8 cellular contexts compared by ENCODE assay signal in the genomic region with DNA sequence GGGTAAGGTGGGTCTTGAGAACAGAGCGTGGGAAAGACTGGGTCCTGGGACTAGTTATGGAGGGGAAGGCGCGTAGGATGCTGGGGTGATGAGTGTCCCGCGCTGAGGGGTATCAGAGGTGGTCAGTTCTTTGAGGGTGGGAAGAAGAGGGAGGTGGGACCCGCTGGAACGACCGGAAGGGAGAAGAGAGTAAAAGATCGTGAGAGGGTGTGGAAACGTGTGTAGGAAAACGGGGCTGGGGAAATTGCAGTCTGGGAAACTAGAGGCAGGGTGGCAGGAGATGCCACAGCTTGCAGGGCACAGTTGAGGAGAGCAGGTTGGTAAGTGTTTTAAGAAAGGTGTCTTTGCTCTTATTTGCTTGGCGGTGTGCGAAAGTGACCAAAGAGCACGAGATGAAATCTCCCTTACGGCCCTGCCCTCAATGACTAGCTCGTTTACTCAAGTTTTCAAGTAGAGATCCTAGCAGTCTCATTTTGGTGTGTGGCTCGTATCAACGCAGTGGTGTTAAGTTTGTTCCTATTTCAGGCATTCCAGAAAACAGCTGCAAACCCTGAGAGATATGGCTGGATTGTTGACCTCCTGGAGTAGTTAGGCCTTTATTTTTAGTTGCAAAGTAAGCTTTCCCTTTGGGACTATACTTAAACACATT. TPM values are rescaled to one million over a fixed set of nuclear protein-coding genes. Genes with fewer than 3 reads are reported as not detected.
DNase-seq lines count a peak whose midpoint lies in the region; ATAC-seq and TF ChIP-seq lines count a peak whose summit lies in the region.

No MANE protein-coding gene starts in this region.

- no peak for TF ChIP-seq POLR2A in Peyer's patch (IDR thresholded peaks at IDR 0.05)

- H3K27ac ChIP-seq in Peyer's patch: peak overlapping the region; percentile 75 to 96 (median 78)
- peak overlapping the region; percentile 96 for H3K27ac ChIP-seq in mesenchymal stem cell (ENCODE audit: low read length, poor library complexity, severe bottlenecking)
- H3K27ac ChIP-seq in urinary bladder (ENCODE audit: low read depth): peak overlapping the region; percentile 79

- in situ Hi-C loops in G401 (cut with HindIII; ENCODE audit: low sequenced_read_pairs): no loop called here

- H3K9me3 ChIP-seq in Peyer's patch: no peaks in the 10 kb centered on the region
- H3K9me3 ChIP-seq in mesenchymal stem cell (ENCODE audit: control insufficient read depth, low read length): no peaks in the 10 kb centered on the region

- 2% methylated on average over 14 of the region's 18 CpGs for WGBS in mesenchymal stem cell
- under 1% methylated on average over 18 of the region's 18 CpGs for WGBS in urinary bladder

- H4K91ac ChIP-seq in mesenchymal stem cell (ENCODE audit: low read length): peak overlapping the region; percentile 95

- H2BK15ac ChIP-seq in mesenchymal stem cell (ENCODE audit: low read depth, poor library complexity, severe bottlenecking): peak overlapping the region; percentile 52

- peaks cover 0 to 20% (median 0%) of the 10 kb centered on the region in 3 donors for H3K36me3 ChIP-seq in Peyer's patch
- peaks cover 6 to 24% of the 10 kb centered on the region in 2 experiments for H3K36me3 ChIP-seq in mesenchymal stem cell (ENCODE audit: control insufficient read depth in 1 of 2, insufficient read depth in 2 of 2, low read depth in 1 of 2, low read length in 2 of 2)
- H3K36me3 ChIP-seq in urinary bladder (ENCODE audit: insufficient read depth): no peaks in the 10 kb centered on the region

- H3K4me2 ChIP-seq in mesenchymal stem cell (ENCODE audit: low read length, poor library complexity, severe bottlenecking): peak overlapping the region; percentile 59

- H3K27me3 ChIP-seq in Peyer's patch: no peaks in the 10 kb centered on the region
- no peaks in the 10 kb centered on the region for H3K27me3 ChIP-seq in mesenchymal stem cell (ENCODE audit: control insufficient read depth in 1 of 2, insufficient read depth in 1 of 2, low read length in 2 of 2)

- peak overlapping the region; percentile 67 to 98 (median 85) for H3K4me3 ChIP-seq in Peyer's patch
- H3K4me3 ChIP-seq in mesenchymal stem cell (ENCODE audit: insufficient read depth in 1 of 2, low read depth in 1 of 2, low read length in 2 of 2): peak overlapping the region; percentile 90 to 99
- peak overlapping the region; percentile 79 for H3K4me3 ChIP-seq in urinary bladder (ENCODE audit: low read depth, low read length)

- H3K79me1 ChIP-seq in mesenchymal stem cell (replicated peaks; ENCODE audit: low read length, poor library complexity, severe bottlenecking): peaks cover 7% of the 10 kb centered on the region

- H3K18ac ChIP-seq in mesenchymal stem cell (ENCODE audit: low read depth in 1 of 2, low read length in 2 of 2): peak overlapping the region; percentile 86 to 98

- peak overlapping the region; percentile 93 for H2AFZ ChIP-seq in mesenchymal stem cell (ENCODE audit: low read depth, low read length)

- H2BK120ac ChIP-seq in mesenchymal stem cell (ENCODE audit: low read depth, low read length): peak overlapping the region; percentile 89

- H3K23ac ChIP-seq in mesenchymal stem cell (ENCODE audit: low read length in 2 of 2): peak overlapping the region in 1 of 2 experiments; percentile 79

- no peak for TF ChIP-seq CTCF in Peyer's patch (IDR thresholded peaks at IDR 0.05)

- H3K4me1 ChIP-seq in Peyer's patch (peaks cover 0 to 30% (median 3%) of the 10 kb centered on the region in 4 donors), mesenchymal stem cell (ENCODE audit: control insufficient read depth, insufficient read depth, low read depth, low read length) (peaks cover 3% of the 10 kb centered on the region), urinary bladder (ENCODE audit: insufficient read depth) (no peaks in the 10 kb centered on the region)

- H2BK12ac ChIP-seq in mesenchymal stem cell (ENCODE audit: low read length in 2 of 2): peak overlapping the region; percentile 66

- peak overlapping the region; percentile 78 for H2BK5ac ChIP-seq in mesenchymal stem cell (ENCODE audit: low read depth, low read length, poor library complexity, severe bottlenecking)

- H3K4ac ChIP-seq in mesenchymal stem cell (ENCODE audit: low read depth in 1 of 2, low read length in 2 of 2): peak overlapping the region; percentile 87 to 96

- DNase-seq in AG20443 (ENCODE audit: low spot score): peak; percentile 37
- DNase-seq in Peyer's patch: no peak
- peak; percentile 23 to 61 for DNase-seq in dermis microvascular lymphatic vessel endothelial cell (ENCODE audit: low read depth in 2 of 2)
- DNase-seq in mesenchymal stem cell: peak; percentile 67
- DNase-seq in G401 (ENCODE audit: low spot score): no peak

- peak overlapping the region; percentile 99 for H3K9ac ChIP-seq in mesenchymal stem cell (ENCODE audit: low read length)

- H3K14ac ChIP-seq in mesenchymal stem cell (ENCODE audit: low read length in 2 of 2): peak overlapping the region in 1 of 2 experiments; percentile 99

- H4K8ac ChIP-seq in mesenchymal stem cell (ENCODE audit: low read length): peak overlapping the region; percentile 97

- ATAC-seq in GM19438 (IDR thresholded peaks at IDR 0.05; ENCODE audit: low read depth, unreplicated experiment) (peak; percentile 0), HG03159 (IDR thresholded peaks at IDR 0.05; ENCODE audit: unreplicated experiment) (no peak)

- H2AK5ac ChIP-seq in mesenchymal stem cell (ENCODE audit: low read length, severe bottlenecking): peak overlapping the region; percentile 84

RNA-seq across cellular contexts. Expression of gene STT3A, which starts 0.6 kb away (rescaled TPM):
- total RNA-seq in Peyer's patch (10 to 100 TPM; 36.3 to 73.1 (median 50.1) TPM), dermis microvascular lymphatic vessel endothelial cell (164 and 210 TPM in 2 replicates), urinary bladder (145 TPM)
- 228 TPM for polyA plus RNA-seq in mesenchymal stem cell (2013, experiment 1 of 2)
- polyA plus RNA-seq in mesenchymal stem cell (2013, experiment 2 of 2): 229 TPM
- 66.1 TPM for polyA plus RNA-seq in urinary bladder
- 44.1 and 87.2 TPM in 2 replicates for total RNA-seq in G401 (2014; rRNA removed; shearing (Covaris generic))

RNA-seq across cellular contexts. Expression of gene EI24, which starts 24.0 kb away (rescaled TPM):
- total RNA-seq in Peyer's patch (10 to 100 TPM; 43.4 to 92.4 (median 51.2) TPM), dermis microvascular lymphatic vessel endothelial cell (103 and 111 TPM in 2 replicates), urinary bladder (54.8 TPM)
- polyA plus RNA-seq in mesenchymal stem cell (2013, experiment 1 of 2): 125 TPM
- polyA plus RNA-seq in mesenchymal stem cell (2013, experiment 2 of 2): 132 TPM
- 90.2 TPM for polyA plus RNA-seq in urinary bladder
- total RNA-seq in G401 (2014; rRNA removed; shearing (Covaris generic)): 49.4 and 50.5 TPM in 2 replicates

RNA-seq across cellular contexts. Expression of gene CHEK1, which starts 31.7 kb away (rescaled TPM):
- total RNA-seq in Peyer's patch (10 to 100 TPM in 1 of 4 donors, 1 to 10 TPM in 3; 4.2 to 13.2 (median 6.3) TPM), dermis microvascular lymphatic vessel endothelial cell (12.6 and 27.0 TPM in 2 replicates), urinary bladder (22.9 TPM)
- 17.0 TPM for polyA plus RNA-seq in mesenchymal stem cell (2013, experiment 1 of 2)
- polyA plus RNA-seq in mesenchymal stem cell (2013, experiment 2 of 2): 18.5 TPM
- 2.7 TPM for polyA plus RNA-seq in urinary bladder
- total RNA-seq in G401 (2014; rRNA removed; shearing (Covaris generic)): 42.5 and 65.3 TPM in 2 replicates

Comparison
In these comparisons a context has a peak if more than half of its experiments do, and no peak if none do; other contexts are left out.
1. DNase-seq: peak in AG20443 (single experiment), dermis microvascular lymphatic vessel endothelial cell (2 of 2) and mesenchymal stem cell (single experiment); none in Peyer's patch (0 of 3) and G401 (single experiment).
2. Peak in every context shown above with its lines, with median percentiles within 50 percentile points of each other: H3K27ac ChIP-seq and H3K4me3 ChIP-seq.